In the genomic region with DNA sequence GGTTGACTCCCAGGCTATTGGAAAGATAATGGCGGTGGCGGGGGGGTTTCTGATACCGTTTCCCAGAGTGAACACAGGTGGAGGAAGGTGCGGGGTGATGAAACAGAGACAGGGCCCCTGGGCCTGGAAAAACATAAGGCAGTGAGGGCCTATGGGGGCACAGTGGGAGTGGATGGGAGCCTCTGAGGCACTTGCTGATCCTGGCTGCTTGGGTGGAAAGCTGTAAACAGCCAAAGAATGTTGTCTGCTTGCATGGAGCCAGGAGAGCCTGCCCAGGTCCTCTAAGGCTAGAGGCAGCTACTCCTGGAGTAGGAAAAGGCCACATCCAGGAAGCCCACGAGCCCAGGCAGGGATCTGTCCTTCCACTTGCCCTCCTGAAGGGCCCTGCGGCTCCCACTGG, we compare ENCODE assay signal across 15 cellular contexts. TPM values are rescaled to one million over a fixed set of nuclear protein-coding genes. Genes with fewer than 3 reads are reported as not detected.
A peak's percentile ranks its signal among the peaks of the same experiment; 100 is the strongest.
DNase-seq lines count a peak whose midpoint lies in the region; ATAC-seq, FAIRE-seq and TF ChIP-seq lines count a peak whose summit lies in the region.
"Had no signal": no experiment of that assay in that cellular context is flagged by ENCODE, and none has a peak within 500 bp of the region (broad histone marks: within the 10 kb centered on the region; RNA-seq: fewer than 3 reads in every experiment).

No MANE protein-coding gene starts in this region.

- intact Hi-C loops in HepG2 (cut with micrococcal nuclease; ENCODE audit: unreplicated experiment) (no loop called here), right lobe of liver (cut with DNase I) (loop anchor here (5.0 to 10.0 kb wide), 2 partner anchors 39 to 141 kb away; no protein-coding TSS in a partner anchor), right cardiac atrium (cut with DNase I) (no loop called here), psoas muscle (cut with DNase I) (loop anchor here in 1 of 2 donors (10.0 kb wide), 1 partner anchor 279 kb away; no protein-coding TSS in a partner anchor), mucosa of descending colon (cut with DNase I, micrococcal nuclease) (no loop called here)

- 85% methylated on average over 4 of the region's 6 CpGs for WGBS in HepG2 (ENCODE audit: low lambda C conversion rate)
- 92% methylated on average over 4 of the region's 6 CpGs for WGBS in right lobe of liver (ENCODE audit: insufficient coverage, low coverage, low lambda C conversion rate, missing lambda C conversion rate)
- 74% methylated on average over 6 of the region's 6 CpGs for WGBS in right cardiac atrium
- WGBS in psoas muscle, 3 donors, result 69 to 71% (median 70%) methylated on average over 6 of the region's 6 CpGs

- no peaks in the 10 kb centered on the region for H4K20me1 ChIP-seq in HepG2 (ENCODE audit: insufficient read depth, low read length)

- H3K4me3 ChIP-seq in HepG2 (replicated peaks in 1 of 3; ENCODE audit: insufficient read depth in 1 of 3, low read depth in 2 of 3, low read length in 3 of 3), result no peak overlapping the region
- no peak overlapping the region for H3K4me3 ChIP-seq in right lobe of liver
- no peak overlapping the region for H3K4me3 ChIP-seq in right cardiac atrium (ENCODE audit: low read length)
- no peak overlapping the region for H3K4me3 ChIP-seq in psoas muscle
- H3K4me3 ChIP-seq in mucosa of descending colon, result no peak overlapping the region
- H3K4me3 ChIP-seq: GM12878 had no signal

- POLR2A ChIA-PET in HepG2 (lab: Yijun Ruan, JAX), result interaction anchor here (2.2 to 6.8 kb wide), 6 partner anchors 18 to 70 kb away, joined by 6 to 51 read pairs (median 13); partner anchors contain the start of genes HYAL3, IFRD2, NAA80 and SLC38A3

- peak overlapping the region; percentile 94 for H3K9ac ChIP-seq in HepG2 (ENCODE audit: insufficient read depth, low read depth, low read length)

- TF ChIP-seq POLR2A in HepG2 (IDR thresholded peaks at IDR 0.05; ENCODE audit: insufficient read depth in 1 of 2, low read depth in 2 of 2, low read length in 2 of 2) (no peak), right lobe of liver (IDR thresholded peaks at IDR 0.05) (no peak)

- no peaks in the 10 kb centered on the region; a peak in 2 of 5 replicates for H3K36me3 ChIP-seq in HepG2 (replicated peaks in 1 of 2; ENCODE audit: control insufficient read depth in 1 of 2, insufficient read depth in 2 of 2, low read length in 2 of 2)
- no peaks in the 10 kb centered on the region for H3K36me3 ChIP-seq in right lobe of liver
- no peaks in the 10 kb centered on the region for H3K36me3 ChIP-seq in psoas muscle (ENCODE audit: insufficient read depth in 1 of 2, low read depth in 1 of 2)
- H3K36me3 ChIP-seq in mucosa of descending colon (ENCODE audit: low read depth), result no peaks in the 10 kb centered on the region

- CTCF ChIA-PET in HepG2 (lab: Yijun Ruan, JAX; ENCODE audit: low intra/inter-chr PET ratio, low total read pairs), result no interaction called here

- H3K4me1 ChIP-seq in HepG2 (ENCODE audit: insufficient read depth, low read length) (peaks cover 88% of the 10 kb centered on the region), right lobe of liver (peaks cover 0 to 11% (median 0%) of the 10 kb centered on the region in 4 donors), right cardiac atrium (ENCODE audit: control insufficient read depth, insufficient read depth, low read length) (peaks cover 15% of the 10 kb centered on the region), psoas muscle (peaks cover 50% of the 10 kb centered on the region), mucosa of descending colon (ENCODE audit: low read depth) (peaks cover 39% of the 10 kb centered on the region)

- no peak for TF ChIP-seq RAD21 in HepG2 (CRISPR knock-in tag; IDR thresholded peaks at IDR 0.05)

- H3K27ac ChIP-seq in HepG2 (ENCODE audit: extremely low read length, insufficient read depth, low read length), result peak overlapping the region; percentile 96
- no peak overlapping the region for H3K27ac ChIP-seq in right lobe of liver
- peak overlapping the region; percentile 84 for H3K27ac ChIP-seq in right cardiac atrium (ENCODE audit: low read length)
- peak overlapping the region; percentile 63 for H3K27ac ChIP-seq in psoas muscle

- TF ChIP-seq EP300 in HepG2 (IDR thresholded peaks at IDR 0.05; ENCODE audit: low read depth in 2 of 2, low read length in 2 of 2) (no peak), HepG2 (CRISPR knock-in tag; IDR thresholded peaks at IDR 0.05; ENCODE audit: borderline replicate concordance) (no peak)

- no peak for FAIRE-seq in HepG2 (lab: Jason Lieb, UNC)
- FAIRE-seq: GM12878 had no signal

- TF ChIP-seq CTCF in HepG2 (CRISPR knock-in tag; IDR thresholded peaks at IDR 0.05) (no peak), right lobe of liver (IDR thresholded peaks at IDR 0.05) (no peak), psoas muscle (IDR thresholded peaks at IDR 0.05) (no peak), GM13976 (IDR thresholded peaks at IDR 0.05; ENCODE audit: borderline replicate concordance, control extremely low read depth, extremely low read depth, insufficient read depth, missing control alignments) (no peak), mucosa of descending colon (IDR thresholded peaks at IDR 0.05) (no peak)

- H2AFZ ChIP-seq in HepG2 (ENCODE audit: low read length), result no peak overlapping the region

- no TSS peak for BruUV-seq in HepG2 (replicated peaks; lab: Mats Ljungman, UMichigan)

- peaks cover 29% of the 10 kb centered on the region for H3K79me2 ChIP-seq in HepG2 (ENCODE audit: insufficient read depth, low read length)

- DNase-seq in HepG2 (ENCODE audit: low spot score), result no peak
- DNase-seq in right lobe of liver, result no peak
- peak in 1 of 3 donors; percentile 69 for DNase-seq in right cardiac atrium
- DNase-seq in psoas muscle, result no peak
- DNase-seq in stimulated activated naive CD8-positive, alpha-beta T cell treated with anti-CD3 and anti-CD28 coated beads, Interleukin-15, Interleukin-2, amounts not matched to agents 100 U/mL and 50 U/mL, for 24 hours, result no peak
- DNase-seq in GM13976 (ENCODE audit: low spot score), result no peak
- no peak for DNase-seq in mucosa of descending colon
- DNase-seq: activated CD4-positive, alpha-beta T cell treated with anti-CD3 and anti-CD28 coated beads, Interleukin-2, amount 50 U/mL, for 1 hour; activated gamma-delta T cell; foreskin fibroblast; NCI-H187; T-helper 17 cell had no signal

- no peak for ATAC-seq in HepG2
- no peak for ATAC-seq in right lobe of liver
- ATAC-seq in right cardiac atrium, result no peak
- no peak for ATAC-seq in psoas muscle
- no peak for ATAC-seq in GM21390 (IDR thresholded peaks at IDR 0.05; ENCODE audit: unreplicated experiment)
- ATAC-seq in stimulated activated naive CD8-positive, alpha-beta T cell treated with anti-CD3 and anti-CD28 coated beads, Interleukin-15, Interleukin-2, amounts not matched to agents 100 U/mL and 50 U/mL, for 24 hours, result no peak
- ATAC-seq in mucosa of descending colon, result no peak
- ATAC-seq: GM12878, T-helper 17 cell had no signal

- no peaks in the 10 kb centered on the region; a peak in 1 of 5 replicates for H3K27me3 ChIP-seq in HepG2 (ENCODE audit: control insufficient read depth in 1 of 2, insufficient read depth in 2 of 2, low read length in 2 of 2)
- H3K27me3 ChIP-seq in right lobe of liver, result no peaks in the 10 kb centered on the region
- no peaks in the 10 kb centered on the region for H3K27me3 ChIP-seq in right cardiac atrium (ENCODE audit: control insufficient read depth, insufficient read depth)
- no peaks in the 10 kb centered on the region for H3K27me3 ChIP-seq in psoas muscle (ENCODE audit: insufficient read depth in 3 of 3, low read length in 2 of 3)

- peak overlapping the region; percentile 98 for H3K4me2 ChIP-seq in HepG2 (ENCODE audit: low read depth, low read length)

- in situ Hi-C loops in HepG2 (cut with HindIII; ENCODE audit: extremely low pct_ligation_motif_present, low pct_unique_long_range_greater_than_20kb), result no loop called here
- in situ Hi-C loops in GM13976 (cut with MboI; ENCODE audit: low sequenced_read_pairs, unreplicated experiment), result no loop called here

- H3K9me3 ChIP-seq in HepG2 (ENCODE audit: low read length), result no peaks in the 10 kb centered on the region
- no peaks in the 10 kb centered on the region for H3K9me3 ChIP-seq in right lobe of liver
- H3K9me3 ChIP-seq in right cardiac atrium (ENCODE audit: control insufficient read depth, low read length), result no peaks in the 10 kb centered on the region
- H3K9me3 ChIP-seq in psoas muscle, result no peaks in the 10 kb centered on the region
- H3K9me3 ChIP-seq in mucosa of descending colon, result no peaks in the 10 kb centered on the region

RNA-seq across cellular contexts. Expression of gene SEMA3B, which starts 3.0 kb away (rescaled TPM):
- total RNA-seq in HepG2 (2016; rRNA removed; fragmentation: Illumina TruSeq; extraction: Trizol), result 25.6 and 93.2 TPM in 2 replicates
- 12.3 and 13.3 TPM in 2 replicates for total RNA-seq in HepG2 (2016; cell fraction: cytosol; rRNA removed; fragmentation: Illumina TruSeq; extraction: Trizol; ENCODE audit: low read depth)
- 23.5 and 94.1 TPM in 2 replicates for total RNA-seq in HepG2 (2016; cell fraction: insoluble cytoplasmic fraction; rRNA removed; fragmentation: Illumina TruSeq; extraction: Trizol)
- 18.0 and 19.0 TPM in 2 replicates for total RNA-seq in HepG2 (2016; cell fraction: membrane; rRNA removed; fragmentation: Illumina TruSeq; extraction: Trizol)
- total RNA-seq in HepG2 (2016; cell fraction: nucleus; rRNA removed; fragmentation: Illumina TruSeq; extraction: Trizol), result 106 and 120 TPM in 2 replicates
- 158 and 173 TPM in 2 replicates for polyA plus RNA-seq in HepG2 (2011; rRNA removed)
- polyA plus RNA-seq in HepG2 (2011; cell fraction: cytosol; rRNA removed), result 99.8 and 199 TPM in 2 replicates
- polyA plus RNA-seq in HepG2 (2011; cell fraction: nucleus; rRNA removed), result 824 and 1,487 TPM in 2 replicates
- 48.8 and 75.5 TPM in 2 replicates for polyA plus RNA-seq in HepG2 (2012)
- 10.5 and 10.8 TPM in 2 replicates for polyA plus RNA-seq in HepG2 (2016; cell fraction: cytosol; fragmentation: Illumina TruSeq; extraction: Trizol; ENCODE audit: low read depth)
- polyA plus RNA-seq in HepG2 (2016; cell fraction: insoluble cytoplasmic fraction; fragmentation: Illumina TruSeq; extraction: Trizol; ENCODE audit: low read depth), result 26.4 and 37.1 TPM in 2 replicates
- polyA plus RNA-seq in HepG2 (2016; cell fraction: membrane; fragmentation: Illumina TruSeq; extraction: Trizol; ENCODE audit: low read depth), result 15.3 and 17.6 TPM in 2 replicates
- 390 and 409 TPM in 2 replicates for polyA plus RNA-seq in HepG2 (2016; cell fraction: nucleus; fragmentation: Illumina TruSeq; extraction: Trizol; ENCODE audit: insufficient read depth, low read depth)
- 84.6 and 160 TPM in 2 replicates for polyA minus RNA-seq in HepG2 (2011; rRNA and poly(A)+ RNA removed; ENCODE audit: low replicate concordance)
- polyA minus RNA-seq in HepG2 (2011; cell fraction: cytosol; rRNA and poly(A)+ RNA removed), result 55.4 and 70.0 TPM in 2 replicates
- 81.1 and 108 TPM in 2 replicates for polyA minus RNA-seq in HepG2 (2011; cell fraction: nucleus; rRNA and poly(A)+ RNA removed)
- 1 to 10 TPM; 1.7 to 4.5 (median 2.6) TPM for total RNA-seq in right lobe of liver
- total RNA-seq in right cardiac atrium, result 10 to 100 TPM; 19.2 to 33.9 (median 29.3) TPM
- polyA plus RNA-seq in right cardiac atrium, result 35.7 TPM
- 1 to 10 TPM; 3.1 to 6.8 (median 4.3) TPM for total RNA-seq in psoas muscle
- polyA plus RNA-seq in psoas muscle, result 1 to 10 TPM; 2.1 to 3.4 (median 2.2) TPM
- total RNA-seq in mucosa of descending colon, result 100 to 1,000 TPM in 1 of 3 donors, 10 to 100 TPM in 2; 42.0 to 129 (median 59.2) TPM

RNA-seq across cellular contexts. Expression of gene LSMEM2, which starts 12.9 kb away (rescaled TPM):
- 0.07 TPM in 1 of 2 replicates, not detected in the other for total RNA-seq in HepG2 (2016; rRNA removed; fragmentation: Illumina TruSeq; extraction: Trizol)
- total RNA-seq in HepG2 (2016; cell fraction: cytosol; rRNA removed; fragmentation: Illumina TruSeq; extraction: Trizol; ENCODE audit: low read depth), result not detected in 2 replicates
- 0.06 TPM in 1 of 2 replicates, not detected in the other for total RNA-seq in HepG2 (2016; cell fraction: insoluble cytoplasmic fraction; rRNA removed; fragmentation: Illumina TruSeq; extraction: Trizol)
- total RNA-seq in HepG2 (2016; cell fraction: membrane; rRNA removed; fragmentation: Illumina TruSeq; extraction: Trizol), result not detected in 2 replicates
- 0.25 TPM in 1 of 2 replicates, not detected in the other for total RNA-seq in HepG2 (2016; cell fraction: nucleus; rRNA removed; fragmentation: Illumina TruSeq; extraction: Trizol)
- polyA plus RNA-seq in HepG2 (2011; rRNA removed), result 0.41 and 0.44 TPM in 2 replicates
- 0.08 and 0.15 TPM in 2 replicates for polyA plus RNA-seq in HepG2 (2011; cell fraction: cytosol; rRNA removed)
- 1.3 and 2.1 TPM in 2 replicates for polyA plus RNA-seq in HepG2 (2011; cell fraction: nucleus; rRNA removed)
- polyA plus RNA-seq in HepG2 (2012), result 0.17 and 0.37 TPM in 2 replicates
- polyA plus RNA-seq in HepG2 (2016; cell fraction: cytosol; fragmentation: Illumina TruSeq; extraction: Trizol; ENCODE audit: low read depth), result not detected in 2 replicates
- polyA plus RNA-seq in HepG2 (2016; cell fraction: insoluble cytoplasmic fraction; fragmentation: Illumina TruSeq; extraction: Trizol; ENCODE audit: low read depth), result not detected in 2 replicates
- polyA plus RNA-seq in HepG2 (2016; cell fraction: membrane; fragmentation: Illumina TruSeq; extraction: Trizol; ENCODE audit: low read depth), result not detected in 2 replicates
- polyA plus RNA-seq in HepG2 (2016; cell fraction: nucleus; fragmentation: Illumina TruSeq; extraction: Trizol; ENCODE audit: insufficient read depth, low read depth), result 0.42 TPM in 1 of 2 replicates, not detected in the other
- polyA minus RNA-seq in HepG2 (2011; rRNA and poly(A)+ RNA removed; ENCODE audit: low replicate concordance), result 0.09 and 0.34 TPM in 2 replicates
- not detected in 2 replicates for polyA minus RNA-seq in HepG2 (2011; cell fraction: cytosol; rRNA and poly(A)+ RNA removed)
- polyA minus RNA-seq in HepG2 (2011; cell fraction: nucleus; rRNA and poly(A)+ RNA removed), result 0.90 TPM in 1 of 2 replicates, not detected in the other
- total RNA-seq in right lobe of liver, result not detected
- total RNA-seq in right cardiac atrium, result 10 to 100 TPM in 2 of 4 donors, 1 to 10 TPM in 2; 1.4 to 15.7 (median 8.0) TPM
- polyA plus RNA-seq in right cardiac atrium, result 14.6 TPM
- 10 to 100 TPM in 1 of 4 donors, 1 to 10 TPM in 2, under 1 TPM in 1; 0.84 to 13.1 (median 1.1) TPM for total RNA-seq in psoas muscle
- 1 to 10 TPM in 1 of 3 donors, under 1 TPM in 2; 0.61 to 1.6 (median 0.66) TPM for polyA plus RNA-seq in psoas muscle
- total RNA-seq in mucosa of descending colon, result under 1 TPM in 1 of 3 donors, not detected in 2; 0.32 TPM
- total RNA-seq: GM12878, pulmonary artery endothelial cell, T-helper 17 cell had no signal

RNA-seq across cellular contexts. Expression of gene IFRD2, which starts 26.2 kb away (rescaled TPM):
- total RNA-seq in HepG2 (2016; rRNA removed; fragmentation: Illumina TruSeq; extraction: Trizol) (81.4 and 96.1 TPM in 2 replicates), right lobe of liver (10 to 100 TPM; 40.8 to 71.0 (median 56.3) TPM), right cardiac atrium (10 to 100 TPM; 51.0 to 67.6 (median 56.9) TPM), psoas muscle (100 to 1,000 TPM in 3 of 4 donors, 10 to 100 TPM in 1; 77.2 to 145 (median 119) TPM), mucosa of descending colon (10 to 100 TPM; 54.8 to 59.8 (median 57.0) TPM)
- 66.4 and 85.9 TPM in 2 replicates for total RNA-seq in HepG2 (2016; cell fraction: cytosol; rRNA removed; fragmentation: Illumina TruSeq; extraction: Trizol; ENCODE audit: low read depth)
- total RNA-seq in HepG2 (2016; cell fraction: insoluble cytoplasmic fraction; rRNA removed; fragmentation: Illumina TruSeq; extraction: Trizol), result 79.0 and 101 TPM in 2 replicates
- 126 and 147 TPM in 2 replicates for total RNA-seq in HepG2 (2016; cell fraction: membrane; rRNA removed; fragmentation: Illumina TruSeq; extraction: Trizol)
- 83.9 and 92.3 TPM in 2 replicates for total RNA-seq in HepG2 (2016; cell fraction: nucleus; rRNA removed; fragmentation: Illumina TruSeq; extraction: Trizol)
- polyA plus RNA-seq in HepG2 (2011; rRNA removed) (32.8 and 43.1 TPM in 2 replicates), right cardiac atrium (50.9 TPM), psoas muscle (100 to 1,000 TPM; 129 to 175 (median 151) TPM)
- polyA plus RNA-seq in HepG2 (2011; cell fraction: cytosol; rRNA removed), result 29.8 and 39.8 TPM in 2 replicates
- 174 and 179 TPM in 2 replicates for polyA plus RNA-seq in HepG2 (2011; cell fraction: nucleus; rRNA removed)
- polyA plus RNA-seq in HepG2 (2012), result 38.5 and 48.9 TPM in 2 replicates
- 54.5 and 72.4 TPM in 2 replicates for polyA plus RNA-seq in HepG2 (2016; cell fraction: cytosol; fragmentation: Illumina TruSeq; extraction: Trizol; ENCODE audit: low read depth)
- 62.4 and 77.5 TPM in 2 replicates for polyA plus RNA-seq in HepG2 (2016; cell fraction: insoluble cytoplasmic fraction; fragmentation: Illumina TruSeq; extraction: Trizol; ENCODE audit: low read depth)
- polyA plus RNA-seq in HepG2 (2016; cell fraction: membrane; fragmentation: Illumina TruSeq; extraction: Trizol; ENCODE audit: low read depth), result 89.6 and 91.5 TPM in 2 replicates
- polyA plus RNA-seq in HepG2 (2016; cell fraction: nucleus; fragmentation: Illumina TruSeq; extraction: Trizol; ENCODE audit: insufficient read depth, low read depth), result 124 and 130 TPM in 2 replicates
- 61.7 and 107 TPM in 2 replicates for polyA minus RNA-seq in HepG2 (2011; rRNA and poly(A)+ RNA removed; ENCODE audit: low replicate concordance)
- polyA minus RNA-seq in HepG2 (2011; cell fraction: cytosol; rRNA and poly(A)+ RNA removed), result 15.9 and 21.4 TPM in 2 replicates
- 46.6 and 52.5 TPM in 2 replicates for polyA minus RNA-seq in HepG2 (2011; cell fraction: nucleus; rRNA and poly(A)+ RNA removed)

RNA-seq across cellular contexts. Expression of gene GNAI2, which starts 30.0 kb away (rescaled TPM):
- total RNA-seq in HepG2 (2016; rRNA removed; fragmentation: Illumina TruSeq; extraction: Trizol), result 34.5 and 51.1 TPM in 2 replicates
- total RNA-seq in HepG2 (2016; cell fraction: cytosol; rRNA removed; fragmentation: Illumina TruSeq; extraction: Trizol; ENCODE audit: low read depth), result 26.6 and 32.1 TPM in 2 replicates
- total RNA-seq in HepG2 (2016; cell fraction: insoluble cytoplasmic fraction; rRNA removed; fragmentation: Illumina TruSeq; extraction: Trizol), result 33.4 and 51.3 TPM in 2 replicates
- total RNA-seq in HepG2 (2016; cell fraction: membrane; rRNA removed; fragmentation: Illumina TruSeq; extraction: Trizol), result 43.7 and 48.0 TPM in 2 replicates
- total RNA-seq in HepG2 (2016; cell fraction: nucleus; rRNA removed; fragmentation: Illumina TruSeq; extraction: Trizol), result 26.6 and 32.5 TPM in 2 replicates
- polyA plus RNA-seq in HepG2 (2011; rRNA removed), result 66.1 and 66.2 TPM in 2 replicates
- 64.5 and 77.2 TPM in 2 replicates for polyA plus RNA-seq in HepG2 (2011; cell fraction: cytosol; rRNA removed)
- 39.4 and 42.6 TPM in 2 replicates for polyA plus RNA-seq in HepG2 (2011; cell fraction: nucleus; rRNA removed)
- 25.4 and 25.9 TPM in 2 replicates for polyA plus RNA-seq in HepG2 (2012)
- 37.3 and 42.8 TPM in 2 replicates for polyA plus RNA-seq in HepG2 (2016; cell fraction: cytosol; fragmentation: Illumina TruSeq; extraction: Trizol; ENCODE audit: low read depth)
- polyA plus RNA-seq in HepG2 (2016; cell fraction: insoluble cytoplasmic fraction; fragmentation: Illumina TruSeq; extraction: Trizol; ENCODE audit: low read depth), result 57.1 and 66.6 TPM in 2 replicates
- 69.3 and 71.1 TPM in 2 replicates for polyA plus RNA-seq in HepG2 (2016; cell fraction: membrane; fragmentation: Illumina TruSeq; extraction: Trizol; ENCODE audit: low read depth)
- polyA plus RNA-seq in HepG2 (2016; cell fraction: nucleus; fragmentation: Illumina TruSeq; extraction: Trizol; ENCODE audit: insufficient read depth, low read depth), result 73.5 and 75.3 TPM in 2 replicates
- 111 and 236 TPM in 2 replicates for polyA minus RNA-seq in HepG2 (2011; rRNA and poly(A)+ RNA removed; ENCODE audit: low replicate concordance)
- polyA minus RNA-seq in HepG2 (2011; cell fraction: cytosol; rRNA and poly(A)+ RNA removed), result 26.0 and 26.4 TPM in 2 replicates
- 16.4 and 20.0 TPM in 2 replicates for polyA minus RNA-seq in HepG2 (2011; cell fraction: nucleus; rRNA and poly(A)+ RNA removed)
- total RNA-seq in right lobe of liver, result 100 to 1,000 TPM in 2 of 6 experiments, 10 to 100 TPM in 4; 73.3 to 125 (median 98.7) TPM
- 100 to 1,000 TPM; 129 to 149 (median 148) TPM for total RNA-seq in right cardiac atrium
- 122 TPM for polyA plus RNA-seq in right cardiac atrium
- 10 to 100 TPM; 55.5 to 93.9 (median 74.8) TPM for total RNA-seq in psoas muscle
- polyA plus RNA-seq in psoas muscle, result 10 to 100 TPM; 39.4 to 57.6 (median 50.7) TPM
- 100 to 1,000 TPM in 1 of 3 donors, 10 to 100 TPM in 2; 47.0 to 190 (median 96.4) TPM for total RNA-seq in mucosa of descending colon

RNA-seq across cellular contexts. Expression of gene HYAL3, which starts 33.2 kb away (rescaled TPM):
- total RNA-seq in HepG2 (2016; rRNA removed; fragmentation: Illumina TruSeq; extraction: Trizol) (5.5 and 5.9 TPM in 2 replicates), right lobe of liver (1 to 10 TPM; 1.8 to 7.5 (median 3.1) TPM), right cardiac atrium (1 to 10 TPM; 1.1 to 2.4 (median 1.7) TPM), psoas muscle (1 to 10 TPM in 1 of 4 donors, under 1 TPM in 3; 0.28 to 2.1 (median 0.65) TPM), mucosa of descending colon (1 to 10 TPM; 1.4 to 2.9 (median 1.4) TPM)
- total RNA-seq in HepG2 (2016; cell fraction: cytosol; rRNA removed; fragmentation: Illumina TruSeq; extraction: Trizol; ENCODE audit: low read depth), result 3.1 and 4.0 TPM in 2 replicates
- 4.8 and 6.5 TPM in 2 replicates for total RNA-seq in HepG2 (2016; cell fraction: insoluble cytoplasmic fraction; rRNA removed; fragmentation: Illumina TruSeq; extraction: Trizol)
- 4.7 and 5.3 TPM in 2 replicates for total RNA-seq in HepG2 (2016; cell fraction: membrane; rRNA removed; fragmentation: Illumina TruSeq; extraction: Trizol)
- total RNA-seq in HepG2 (2016; cell fraction: nucleus; rRNA removed; fragmentation: Illumina TruSeq; extraction: Trizol), result 4.6 and 5.5 TPM in 2 replicates
- polyA plus RNA-seq in HepG2 (2011; rRNA removed) (10.4 and 12.9 TPM in 2 replicates), right cardiac atrium (2.9 TPM), psoas muscle (1 to 10 TPM in 2 of 3 donors, under 1 TPM in 1; 0.23 to 3.4 (median 1.2) TPM)
- polyA plus RNA-seq in HepG2 (2011; cell fraction: cytosol; rRNA removed), result 10.7 and 17.4 TPM in 2 replicates
- 24.5 and 24.6 TPM in 2 replicates for polyA plus RNA-seq in HepG2 (2011; cell fraction: nucleus; rRNA removed)
- 2.2 and 2.5 TPM in 2 replicates for polyA plus RNA-seq in HepG2 (2012)
- polyA plus RNA-seq in HepG2 (2016; cell fraction: cytosol; fragmentation: Illumina TruSeq; extraction: Trizol; ENCODE audit: low read depth), result 2.8 and 4.1 TPM in 2 replicates
- 6.1 and 9.3 TPM in 2 replicates for polyA plus RNA-seq in HepG2 (2016; cell fraction: insoluble cytoplasmic fraction; fragmentation: Illumina TruSeq; extraction: Trizol; ENCODE audit: low read depth)
- 6.6 and 7.3 TPM in 2 replicates for polyA plus RNA-seq in HepG2 (2016; cell fraction: membrane; fragmentation: Illumina TruSeq; extraction: Trizol; ENCODE audit: low read depth)
- polyA plus RNA-seq in HepG2 (2016; cell fraction: nucleus; fragmentation: Illumina TruSeq; extraction: Trizol; ENCODE audit: insufficient read depth, low read depth), result 9.7 and 11.4 TPM in 2 replicates
- 24.0 and 60.6 TPM in 2 replicates for polyA minus RNA-seq in HepG2 (2011; rRNA and poly(A)+ RNA removed; ENCODE audit: low replicate concordance)
- 5.2 and 5.5 TPM in 2 replicates for polyA minus RNA-seq in HepG2 (2011; cell fraction: cytosol; rRNA and poly(A)+ RNA removed)
- polyA minus RNA-seq in HepG2 (2011; cell fraction: nucleus; rRNA and poly(A)+ RNA removed), result 5.8 and 7.0 TPM in 2 replicates

Comparison
In these comparisons a context has a peak if more than half of its experiments do, and no peak if none do; other contexts are left out.
1. H3K27ac ChIP-seq: peak in HepG2 (single experiment), right cardiac atrium (single experiment) and psoas muscle (single experiment); none in right lobe of liver (0 of 3).
2. intact Hi-C loops: an anchor here in right lobe of liver (5.0 to 10.0 kb wide); none called in HepG2, right cardiac atrium and mucosa of descending colon.